Comparison of ENCODE assay signal across 1 cellular context in genomic region chrX:88135735-88136134, GRCh38.
TF ChIP-seq lines count a peak whose summit lies in the region.

No MANE protein-coding gene starts in this region.

TF ChIP-seq in GM12878, 131 proteins besides CTCF, POLR2A, EP300 and RAD21 (continued from another document):
- TF ChIP-seq PML (IDR thresholded peaks at IDR 0.05; ENCODE audit: low read length) (no peak), CBFB (IDR thresholded peaks at IDR 0.05; ENCODE audit: low read depth) (no peak), PBX3 (IDR thresholded peaks at IDR 0.05; ENCODE audit: insufficient replicate concordance, low read depth, low read length) (no peak), MYB (IDR thresholded peaks at IDR 0.05; ENCODE audit: borderline replicate concordance, low read depth, low read length) (no peak), FOXM1 (IDR thresholded peaks at IDR 0.05; ENCODE audit: low read depth, low read length) (no peak), BACH1 (IDR thresholded peaks at IDR 0.05; ENCODE audit: borderline replicate concordance) (no peak)
TF ChIP-seq in GM12878: peak in this region for 0.
